In genomic region chr3:94544131-94544530, GRCh38 we compare ENCODE assay signal across 1 cellular context.
TF ChIP-seq lines count a peak whose summit lies in the region.

No MANE protein-coding gene starts in this region.

TF ChIP-seq in GM23338, 12 proteins besides CTCF, POLR2A, EP300 and RAD21 (continued from another document):
- no peak for TF ChIP-seq ZNF462 (CRISPR knock-in tag; IDR thresholded peaks at IDR 0.05)
- TF ChIP-seq ZNF114 (CRISPR knock-in tag; IDR thresholded peaks at IDR 0.05) = no peak
- no peak for TF ChIP-seq EZH2 (IDR thresholded peaks at IDR 0.05; ENCODE audit: low read depth, unreplicated experiment)
- TF ChIP-seq EZH2phosphoT487 (IDR thresholded peaks at IDR 0.05; ENCODE audit: unreplicated experiment) = no peak
- TF ChIP-seq JUNB (IDR thresholded peaks at IDR 0.05; ENCODE audit: unreplicated experiment) = no peak
- no peak for TF ChIP-seq ETS1 (IDR thresholded peaks at IDR 0.05)
- TF ChIP-seq ZNF331 (CRISPR knock-in tag; IDR thresholded peaks at IDR 0.05; ENCODE audit: low read depth) = no peak
- no peak for TF ChIP-seq POLR2AphosphoS5 (IDR thresholded peaks at IDR 0.05; ENCODE audit: low read depth)
- no peak for TF ChIP-seq NANOG (IDR thresholded peaks at IDR 0.05; ENCODE audit: borderline replicate concordance)
